In the genomic region with DNA sequence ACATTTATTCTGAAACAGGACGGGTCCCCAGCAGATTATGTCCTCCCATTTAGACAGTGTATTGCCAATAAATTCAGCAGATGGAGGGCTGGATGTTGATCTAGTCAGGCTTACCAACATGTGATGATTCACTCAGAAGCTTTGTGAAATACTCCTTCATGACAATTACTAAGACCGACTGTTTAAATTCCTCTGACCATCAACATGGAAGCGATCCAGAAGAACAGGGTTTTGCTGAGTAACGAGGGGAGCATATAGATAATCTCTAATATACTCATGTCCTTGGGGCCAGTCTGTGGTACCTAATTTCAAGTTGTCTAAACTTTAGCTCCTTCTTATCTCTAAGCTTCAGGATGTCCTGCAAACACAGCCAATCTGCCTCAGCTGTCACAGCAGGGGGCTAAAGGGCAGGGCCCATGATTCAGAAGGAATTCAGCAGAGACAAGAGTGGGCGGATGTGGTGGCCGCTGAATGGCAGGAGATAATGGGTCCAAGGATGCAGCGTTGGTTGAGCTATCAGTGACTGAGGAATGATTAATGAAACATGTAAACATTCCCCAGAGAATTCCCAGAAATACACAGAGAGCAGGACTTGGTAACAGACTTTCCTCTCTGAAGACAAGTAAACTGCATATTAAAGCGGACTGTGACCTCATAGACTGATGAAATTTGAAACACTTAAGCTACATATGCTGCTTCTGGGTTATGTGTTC, we compare ENCODE assay signal across 1 cellular context.
TF ChIP-seq lines count a peak whose summit lies in the region.

No MANE protein-coding gene starts in this region.

TF ChIP-seq in HepG2, 621 proteins besides CTCF, POLR2A, EP300 and RAD21 (continued from another document and continues in another):
- TF ChIP-seq KAT7 (CRISPR knock-in tag; IDR thresholded peaks at IDR 0.05; ENCODE audit: borderline replicate concordance) (no peak; the same call in 1 of the 2 replicates), ZNF749 (CRISPR knock-in tag; IDR thresholded peaks at IDR 0.05; ENCODE audit: borderline replicate concordance) (no peak; the same call in 1 of the 2 replicates), ZNF652 (CRISPR knock-in tag; IDR thresholded peaks at IDR 0.05; ENCODE audit: borderline replicate concordance, low read depth) (no peak), HNF4G (IDR thresholded peaks at IDR 0.05; ENCODE audit: borderline replicate concordance, low read depth, low read length) (peak; percentile 63; the same call in 1 of the 2 replicates), HNF4G (CRISPR knock-in tag; IDR thresholded peaks at IDR 0.05; ENCODE audit: borderline replicate concordance, low read depth) (peak; percentile 84; the same call in 1 of the 2 replicates), SAFB2 (CRISPR knock-in tag; IDR thresholded peaks at IDR 0.05; ENCODE audit: borderline replicate concordance, low read depth) (no peak; the same call in 1 of the 2 replicates), AHR (CRISPR knock-in tag; IDR thresholded peaks at IDR 0.05) (no peak), ZBTB8A (CRISPR knock-in tag; IDR thresholded peaks at IDR 0.05; ENCODE audit: borderline replicate concordance, low read depth) (no peak), ZNF619 (CRISPR knock-in tag; IDR thresholded peaks at IDR 0.05) (no peak), ZNF891 (CRISPR knock-in tag; IDR thresholded peaks at IDR 0.05) (no peak), NFIB (CRISPR knock-in tag; IDR thresholded peaks at IDR 0.05; ENCODE audit: borderline replicate concordance) (no peak), HNRNPLL (IDR thresholded peaks at IDR 0.05; ENCODE audit: low read depth, low read length, poor library complexity, severe bottlenecking) (no peak), HES4 (CRISPR knock-in tag; IDR thresholded peaks at IDR 0.05; ENCODE audit: borderline replicate concordance) (no peak), ZNF224 (CRISPR knock-in tag; IDR thresholded peaks at IDR 0.05) (no peak), ZNF235 (CRISPR knock-in tag; IDR thresholded peaks at IDR 0.05; ENCODE audit: borderline replicate concordance) (no peak), PTBP1 (IDR thresholded peaks at IDR 0.05; ENCODE audit: low read depth, low read length, poor library complexity, severe bottlenecking) (no peak), BRD4 (CRISPR knock-in tag; IDR thresholded peaks at IDR 0.05) (no peak)
- TF ChIP-seq, protein P1, sequence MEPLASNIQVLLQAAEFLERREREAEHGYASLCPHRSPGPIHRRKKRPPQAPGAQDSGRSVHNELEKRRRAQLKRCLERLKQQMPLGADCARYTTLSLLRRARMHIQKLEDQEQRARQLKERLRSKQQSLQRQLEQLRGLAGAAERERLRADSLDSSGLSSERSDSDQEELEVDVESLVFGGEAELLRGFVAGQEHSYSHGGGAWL (CRISPR knock-in tag; IDR thresholded peaks at IDR 0.05): 0 out of 2 replicates have a peak, but pooled peaks have one; percentile 29
- TF ChIP-seq, protein P2, sequence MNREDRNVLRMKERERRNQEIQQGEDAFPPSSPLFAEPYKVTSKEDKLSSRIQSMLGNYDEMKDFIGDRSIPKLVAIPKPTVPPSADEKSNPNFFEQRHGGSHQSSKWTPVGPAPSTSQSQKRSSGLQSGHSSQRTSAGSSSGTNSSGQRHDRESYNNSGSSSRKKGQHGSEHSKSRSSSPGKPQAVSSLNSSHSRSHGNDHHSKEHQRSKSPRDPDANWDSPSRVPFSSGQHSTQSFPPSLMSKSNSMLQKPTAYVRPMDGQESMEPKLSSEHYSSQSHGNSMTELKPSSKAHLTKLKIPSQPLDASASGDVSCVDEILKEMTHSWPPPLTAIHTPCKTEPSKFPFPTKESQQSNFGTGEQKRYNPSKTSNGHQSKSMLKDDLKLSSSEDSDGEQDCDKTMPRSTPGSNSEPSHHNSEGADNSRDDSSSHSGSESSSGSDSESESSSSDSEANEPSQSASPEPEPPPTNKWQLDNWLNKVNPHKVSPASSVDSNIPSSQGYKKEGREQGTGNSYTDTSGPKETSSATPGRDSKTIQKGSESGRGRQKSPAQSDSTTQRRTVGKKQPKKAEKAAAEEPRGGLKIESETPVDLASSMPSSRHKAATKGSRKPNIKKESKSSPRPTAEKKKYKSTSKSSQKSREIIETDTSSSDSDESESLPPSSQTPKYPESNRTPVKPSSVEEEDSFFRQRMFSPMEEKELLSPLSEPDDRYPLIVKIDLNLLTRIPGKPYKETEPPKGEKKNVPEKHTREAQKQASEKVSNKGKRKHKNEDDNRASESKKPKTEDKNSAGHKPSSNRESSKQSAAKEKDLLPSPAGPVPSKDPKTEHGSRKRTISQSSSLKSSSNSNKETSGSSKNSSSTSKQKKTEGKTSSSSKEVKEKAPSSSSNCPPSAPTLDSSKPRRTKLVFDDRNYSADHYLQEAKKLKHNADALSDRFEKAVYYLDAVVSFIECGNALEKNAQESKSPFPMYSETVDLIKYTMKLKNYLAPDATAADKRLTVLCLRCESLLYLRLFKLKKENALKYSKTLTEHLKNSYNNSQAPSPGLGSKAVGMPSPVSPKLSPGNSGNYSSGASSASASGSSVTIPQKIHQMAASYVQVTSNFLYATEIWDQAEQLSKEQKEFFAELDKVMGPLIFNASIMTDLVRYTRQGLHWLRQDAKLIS (CRISPR knock-in tag; IDR thresholded peaks at IDR 0.05): no peak
- TF ChIP-seq, protein P3, sequence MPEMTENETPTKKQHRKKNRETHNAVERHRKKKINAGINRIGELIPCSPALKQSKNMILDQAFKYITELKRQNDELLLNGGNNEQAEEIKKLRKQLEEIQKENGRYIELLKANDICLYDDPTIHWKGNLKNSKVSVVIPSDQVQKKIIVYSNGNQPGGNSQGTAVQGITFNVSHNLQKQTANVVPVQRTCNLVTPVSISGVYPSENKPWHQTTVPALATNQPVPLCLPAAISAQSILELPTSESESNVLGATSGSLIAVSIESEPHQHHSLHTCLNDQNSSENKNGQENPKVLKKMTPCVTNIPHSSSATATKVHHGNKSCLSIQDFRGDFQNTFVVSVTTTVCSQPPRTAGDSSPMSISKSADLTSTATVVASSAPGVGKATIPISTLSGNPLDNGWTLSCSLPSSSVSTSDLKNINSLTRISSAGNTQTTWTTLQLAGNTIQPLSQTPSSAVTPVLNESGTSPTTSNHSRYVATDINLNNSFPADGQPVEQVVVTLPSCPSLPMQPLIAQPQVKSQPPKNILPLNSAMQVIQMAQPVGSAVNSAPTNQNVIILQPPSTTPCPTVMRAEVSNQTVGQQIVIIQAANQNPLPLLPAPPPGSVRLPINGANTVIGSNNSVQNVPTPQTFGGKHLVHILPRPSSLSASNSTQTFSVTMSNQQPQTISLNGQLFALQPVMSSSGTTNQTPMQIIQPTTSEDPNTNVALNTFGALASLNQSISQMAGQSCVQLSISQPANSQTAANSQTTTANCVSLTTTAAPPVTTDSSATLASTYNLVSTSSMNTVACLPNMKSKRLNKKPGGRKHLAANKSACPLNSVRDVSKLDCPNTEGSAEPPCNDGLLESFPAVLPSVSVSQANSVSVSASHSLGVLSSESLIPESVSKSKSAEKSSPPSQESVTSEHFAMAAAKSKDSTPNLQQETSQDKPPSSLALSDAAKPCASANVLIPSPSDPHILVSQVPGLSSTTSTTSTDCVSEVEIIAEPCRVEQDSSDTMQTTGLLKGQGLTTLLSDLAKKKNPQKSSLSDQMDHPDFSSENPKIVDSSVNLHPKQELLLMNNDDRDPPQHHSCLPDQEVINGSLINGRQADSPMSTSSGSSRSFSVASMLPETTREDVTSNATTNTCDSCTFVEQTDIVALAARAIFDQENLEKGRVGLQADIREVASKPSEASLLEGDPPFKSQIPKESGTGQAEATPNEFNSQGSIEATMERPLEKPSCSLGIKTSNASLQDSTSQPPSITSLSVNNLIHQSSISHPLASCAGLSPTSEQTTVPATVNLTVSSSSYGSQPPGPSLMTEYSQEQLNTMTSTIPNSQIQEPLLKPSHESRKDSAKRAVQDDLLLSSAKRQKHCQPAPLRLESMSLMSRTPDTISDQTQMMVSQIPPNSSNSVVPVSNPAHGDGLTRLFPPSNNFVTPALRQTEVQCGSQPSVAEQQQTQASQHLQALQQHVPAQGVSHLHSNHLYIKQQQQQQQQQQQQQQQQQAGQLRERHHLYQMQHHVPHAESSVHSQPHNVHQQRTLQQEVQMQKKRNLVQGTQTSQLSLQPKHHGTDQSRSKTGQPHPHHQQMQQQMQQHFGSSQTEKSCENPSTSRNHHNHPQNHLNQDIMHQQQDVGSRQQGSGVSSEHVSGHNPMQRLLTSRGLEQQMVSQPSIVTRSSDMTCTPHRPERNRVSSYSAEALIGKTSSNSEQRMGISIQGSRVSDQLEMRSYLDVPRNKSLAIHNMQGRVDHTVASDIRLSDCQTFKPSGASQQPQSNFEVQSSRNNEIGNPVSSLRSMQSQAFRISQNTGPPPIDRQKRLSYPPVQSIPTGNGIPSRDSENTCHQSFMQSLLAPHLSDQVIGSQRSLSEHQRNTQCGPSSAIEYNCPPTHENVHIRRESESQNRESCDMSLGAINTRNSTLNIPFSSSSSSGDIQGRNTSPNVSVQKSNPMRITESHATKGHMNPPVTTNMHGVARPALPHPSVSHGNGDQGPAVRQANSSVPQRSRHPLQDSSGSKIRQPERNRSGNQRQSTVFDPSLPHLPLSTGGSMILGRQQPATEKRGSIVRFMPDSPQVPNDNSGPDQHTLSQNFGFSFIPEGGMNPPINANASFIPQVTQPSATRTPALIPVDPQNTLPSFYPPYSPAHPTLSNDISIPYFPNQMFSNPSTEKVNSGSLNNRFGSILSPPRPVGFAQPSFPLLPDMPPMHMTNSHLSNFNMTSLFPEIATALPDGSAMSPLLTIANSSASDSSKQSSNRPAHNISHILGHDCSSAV (CRISPR knock-in tag; IDR thresholded peaks at IDR 0.05; ENCODE audit: borderline replicate concordance): no peak
- TF ChIP-seq, protein P4, sequence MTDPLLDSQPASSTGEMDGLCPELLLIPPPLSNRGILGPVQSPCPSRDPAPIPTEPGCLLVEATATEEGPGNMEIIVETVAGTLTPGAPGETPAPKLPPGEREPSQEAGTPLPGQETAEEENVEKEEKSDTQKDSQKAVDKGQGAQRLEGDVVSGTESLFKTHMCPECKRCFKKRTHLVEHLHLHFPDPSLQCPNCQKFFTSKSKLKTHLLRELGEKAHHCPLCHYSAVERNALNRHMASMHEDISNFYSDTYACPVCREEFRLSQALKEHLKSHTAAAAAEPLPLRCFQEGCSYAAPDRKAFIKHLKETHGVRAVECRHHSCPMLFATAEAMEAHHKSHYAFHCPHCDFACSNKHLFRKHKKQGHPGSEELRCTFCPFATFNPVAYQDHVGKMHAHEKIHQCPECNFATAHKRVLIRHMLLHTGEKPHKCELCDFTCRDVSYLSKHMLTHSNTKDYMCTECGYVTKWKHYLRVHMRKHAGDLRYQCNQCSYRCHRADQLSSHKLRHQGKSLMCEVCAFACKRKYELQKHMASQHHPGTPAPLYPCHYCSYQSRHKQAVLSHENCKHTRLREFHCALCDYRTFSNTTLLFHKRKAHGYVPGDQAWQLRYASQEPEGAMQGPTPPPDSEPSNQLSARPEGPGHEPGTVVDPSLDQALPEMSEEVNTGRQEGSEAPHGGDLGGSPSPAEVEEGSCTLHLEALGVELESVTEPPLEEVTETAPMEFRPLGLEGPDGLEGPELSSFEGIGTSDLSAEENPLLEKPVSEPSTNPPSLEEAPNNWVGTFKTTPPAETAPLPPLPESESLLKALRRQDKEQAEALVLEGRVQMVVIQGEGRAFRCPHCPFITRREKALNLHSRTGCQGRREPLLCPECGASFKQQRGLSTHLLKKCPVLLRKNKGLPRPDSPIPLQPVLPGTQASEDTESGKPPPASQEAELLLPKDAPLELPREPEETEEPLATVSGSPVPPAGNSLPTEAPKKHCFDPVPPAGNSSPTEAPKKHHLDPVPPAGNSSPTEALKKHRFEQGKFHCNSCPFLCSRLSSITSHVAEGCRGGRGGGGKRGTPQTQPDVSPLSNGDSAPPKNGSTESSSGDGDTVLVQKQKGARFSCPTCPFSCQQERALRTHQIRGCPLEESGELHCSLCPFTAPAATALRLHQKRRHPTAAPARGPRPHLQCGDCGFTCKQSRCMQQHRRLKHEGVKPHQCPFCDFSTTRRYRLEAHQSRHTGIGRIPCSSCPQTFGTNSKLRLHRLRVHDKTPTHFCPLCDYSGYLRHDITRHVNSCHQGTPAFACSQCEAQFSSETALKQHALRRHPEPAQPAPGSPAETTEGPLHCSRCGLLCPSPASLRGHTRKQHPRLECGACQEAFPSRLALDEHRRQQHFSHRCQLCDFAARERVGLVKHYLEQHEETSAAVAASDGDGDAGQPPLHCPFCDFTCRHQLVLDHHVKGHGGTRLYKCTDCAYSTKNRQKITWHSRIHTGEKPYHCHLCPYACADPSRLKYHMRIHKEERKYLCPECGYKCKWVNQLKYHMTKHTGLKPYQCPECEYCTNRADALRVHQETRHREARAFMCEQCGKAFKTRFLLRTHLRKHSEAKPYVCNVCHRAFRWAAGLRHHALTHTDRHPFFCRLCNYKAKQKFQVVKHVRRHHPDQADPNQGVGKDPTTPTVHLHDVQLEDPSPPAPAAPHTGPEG (CRISPR knock-in tag; IDR thresholded peaks at IDR 0.05): no peak
- TF ChIP-seq, protein P5, sequence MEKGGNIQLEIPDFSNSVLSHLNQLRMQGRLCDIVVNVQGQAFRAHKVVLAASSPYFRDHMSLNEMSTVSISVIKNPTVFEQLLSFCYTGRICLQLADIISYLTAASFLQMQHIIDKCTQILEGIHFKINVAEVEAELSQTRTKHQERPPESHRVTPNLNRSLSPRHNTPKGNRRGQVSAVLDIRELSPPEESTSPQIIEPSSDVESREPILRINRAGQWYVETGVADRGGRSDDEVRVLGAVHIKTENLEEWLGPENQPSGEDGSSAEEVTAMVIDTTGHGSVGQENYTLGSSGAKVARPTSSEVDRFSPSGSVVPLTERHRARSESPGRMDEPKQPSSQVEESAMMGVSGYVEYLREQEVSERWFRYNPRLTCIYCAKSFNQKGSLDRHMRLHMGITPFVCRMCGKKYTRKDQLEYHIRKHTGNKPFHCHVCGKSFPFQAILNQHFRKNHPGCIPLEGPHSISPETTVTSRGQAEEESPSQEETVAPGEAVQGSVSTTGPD (CRISPR knock-in tag; IDR thresholded peaks at IDR 0.05): no peak
- TF ChIP-seq, protein P6, sequence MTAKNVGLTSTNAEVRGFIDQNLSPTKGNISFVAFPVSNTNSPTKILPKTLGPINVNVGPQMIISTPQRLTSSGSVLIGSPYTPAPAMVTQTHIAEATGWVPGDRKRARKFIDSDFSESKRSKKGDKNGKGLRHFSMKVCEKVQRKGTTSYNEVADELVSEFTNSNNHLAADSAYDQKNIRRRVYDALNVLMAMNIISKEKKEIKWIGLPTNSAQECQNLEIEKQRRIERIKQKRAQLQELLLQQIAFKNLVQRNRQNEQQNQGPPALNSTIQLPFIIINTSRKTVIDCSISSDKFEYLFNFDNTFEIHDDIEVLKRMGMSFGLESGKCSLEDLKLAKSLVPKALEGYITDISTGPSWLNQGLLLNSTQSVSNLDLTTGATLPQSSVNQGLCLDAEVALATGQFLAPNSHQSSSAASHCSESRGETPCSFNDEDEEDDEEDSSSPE (CRISPR knock-in tag; IDR thresholded peaks at IDR 0.05): peak; percentile 52; the same call in 1 of the 2 replicates
- TF ChIP-seq, protein P7, sequence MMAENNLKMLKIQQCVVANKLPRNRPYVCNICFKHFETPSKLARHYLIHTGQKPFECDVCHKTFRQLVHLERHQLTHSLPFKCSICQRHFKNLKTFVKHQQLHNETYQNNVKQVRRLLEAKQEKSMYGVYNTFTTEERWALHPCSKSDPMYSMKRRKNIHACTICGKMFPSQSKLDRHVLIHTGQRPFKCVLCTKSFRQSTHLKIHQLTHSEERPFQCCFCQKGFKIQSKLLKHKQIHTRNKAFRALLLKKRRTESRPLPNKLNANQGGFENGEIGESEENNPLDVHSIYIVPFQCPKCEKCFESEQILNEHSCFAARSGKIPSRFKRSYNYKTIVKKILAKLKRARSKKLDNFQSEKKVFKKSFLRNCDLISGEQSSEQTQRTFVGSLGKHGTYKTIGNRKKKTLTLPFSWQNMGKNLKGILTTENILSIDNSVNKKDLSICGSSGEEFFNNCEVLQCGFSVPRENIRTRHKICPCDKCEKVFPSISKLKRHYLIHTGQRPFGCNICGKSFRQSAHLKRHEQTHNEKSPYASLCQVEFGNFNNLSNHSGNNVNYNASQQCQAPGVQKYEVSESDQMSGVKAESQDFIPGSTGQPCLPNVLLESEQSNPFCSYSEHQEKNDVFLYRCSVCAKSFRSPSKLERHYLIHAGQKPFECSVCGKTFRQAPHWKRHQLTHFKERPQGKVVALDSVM (CRISPR knock-in tag; IDR thresholded peaks at IDR 0.05): peak; percentile 26; the same call in 1 of the 2 replicates
